1 cellular context compared by ENCODE assay signal in the genomic region with DNA sequence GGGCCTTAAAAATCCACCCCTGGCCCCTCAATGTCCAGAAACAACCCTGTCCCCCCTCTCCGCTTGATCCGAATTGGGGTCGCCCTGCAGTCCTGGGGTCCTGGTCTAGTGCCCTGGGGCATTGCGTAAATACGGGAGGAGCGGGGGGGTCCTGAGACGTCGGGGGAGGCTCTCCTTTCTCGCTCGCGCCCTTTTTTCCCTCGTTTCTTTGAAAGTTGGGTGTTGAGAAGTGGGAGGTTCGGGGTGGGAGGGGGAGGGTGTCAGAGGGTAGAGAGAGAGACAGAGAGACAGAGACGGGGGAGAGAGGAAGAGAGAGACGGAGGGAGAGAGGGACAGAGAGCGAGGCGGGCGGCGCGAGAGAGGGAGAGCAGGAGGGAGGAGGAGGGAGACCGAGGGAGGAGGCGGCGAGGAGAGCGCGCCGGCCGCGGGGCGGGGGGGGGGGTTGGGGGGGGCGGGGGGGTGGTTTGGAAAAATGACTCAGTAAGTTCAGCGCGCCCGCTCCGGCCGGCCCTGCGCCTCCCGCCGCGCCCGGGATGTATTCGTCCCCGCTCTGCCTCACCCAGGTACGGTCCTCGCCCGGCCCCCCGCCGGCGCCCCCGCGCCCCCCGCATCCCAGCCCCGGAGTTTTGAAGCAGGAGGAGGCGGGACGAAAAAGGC.
TF ChIP-seq lines count a peak whose summit lies in the region.

A gene (plus strand): TSS at position 480 of the 657 bp plus-strand sequence. CDS start 54 bp downstream, at position 534.

TF ChIP-seq in HEK293, 187 proteins besides CTCF, POLR2A, EP300 and RAD21 (continued from another document):
- TF ChIP-seq, protein P1, sequence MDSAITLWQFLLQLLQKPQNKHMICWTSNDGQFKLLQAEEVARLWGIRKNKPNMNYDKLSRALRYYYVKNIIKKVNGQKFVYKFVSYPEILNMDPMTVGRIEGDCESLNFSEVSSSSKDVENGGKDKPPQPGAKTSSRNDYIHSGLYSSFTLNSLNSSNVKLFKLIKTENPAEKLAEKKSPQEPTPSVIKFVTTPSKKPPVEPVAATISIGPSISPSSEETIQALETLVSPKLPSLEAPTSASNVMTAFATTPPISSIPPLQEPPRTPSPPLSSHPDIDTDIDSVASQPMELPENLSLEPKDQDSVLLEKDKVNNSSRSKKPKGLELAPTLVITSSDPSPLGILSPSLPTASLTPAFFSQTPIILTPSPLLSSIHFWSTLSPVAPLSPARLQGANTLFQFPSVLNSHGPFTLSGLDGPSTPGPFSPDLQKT (IDR thresholded peaks at IDR 0.05; ENCODE audit: borderline replicate concordance, low read depth, low read length), result no peak
- peak; percentile 37; the same call in 1 of the 2 replicates for TF ChIP-seq ZSCAN23 (tag by site-specific recombination; IDR thresholded peaks at IDR 0.05)
- TF ChIP-seq SP2 (tag by site-specific recombination; IDR thresholded peaks at IDR 0.05), result peak; percentile 62
- TF ChIP-seq ZBTB17 (tag by site-specific recombination; IDR thresholded peaks at IDR 0.05), result peak; percentile 18; the same call in 1 of the 2 replicates
- TF ChIP-seq ZNF664 (tag by site-specific recombination; IDR thresholded peaks at IDR 0.05), result no peak
- peak; percentile 48 for TF ChIP-seq ZNF629 (tag by site-specific recombination; IDR thresholded peaks at IDR 0.05)
- TF ChIP-seq ZNF610 (tag by site-specific recombination; IDR thresholded peaks at IDR 0.05; ENCODE audit: borderline replicate concordance), result peak; percentile 54; the same call in 1 of the 2 replicates
- TF ChIP-seq, protein P2, sequence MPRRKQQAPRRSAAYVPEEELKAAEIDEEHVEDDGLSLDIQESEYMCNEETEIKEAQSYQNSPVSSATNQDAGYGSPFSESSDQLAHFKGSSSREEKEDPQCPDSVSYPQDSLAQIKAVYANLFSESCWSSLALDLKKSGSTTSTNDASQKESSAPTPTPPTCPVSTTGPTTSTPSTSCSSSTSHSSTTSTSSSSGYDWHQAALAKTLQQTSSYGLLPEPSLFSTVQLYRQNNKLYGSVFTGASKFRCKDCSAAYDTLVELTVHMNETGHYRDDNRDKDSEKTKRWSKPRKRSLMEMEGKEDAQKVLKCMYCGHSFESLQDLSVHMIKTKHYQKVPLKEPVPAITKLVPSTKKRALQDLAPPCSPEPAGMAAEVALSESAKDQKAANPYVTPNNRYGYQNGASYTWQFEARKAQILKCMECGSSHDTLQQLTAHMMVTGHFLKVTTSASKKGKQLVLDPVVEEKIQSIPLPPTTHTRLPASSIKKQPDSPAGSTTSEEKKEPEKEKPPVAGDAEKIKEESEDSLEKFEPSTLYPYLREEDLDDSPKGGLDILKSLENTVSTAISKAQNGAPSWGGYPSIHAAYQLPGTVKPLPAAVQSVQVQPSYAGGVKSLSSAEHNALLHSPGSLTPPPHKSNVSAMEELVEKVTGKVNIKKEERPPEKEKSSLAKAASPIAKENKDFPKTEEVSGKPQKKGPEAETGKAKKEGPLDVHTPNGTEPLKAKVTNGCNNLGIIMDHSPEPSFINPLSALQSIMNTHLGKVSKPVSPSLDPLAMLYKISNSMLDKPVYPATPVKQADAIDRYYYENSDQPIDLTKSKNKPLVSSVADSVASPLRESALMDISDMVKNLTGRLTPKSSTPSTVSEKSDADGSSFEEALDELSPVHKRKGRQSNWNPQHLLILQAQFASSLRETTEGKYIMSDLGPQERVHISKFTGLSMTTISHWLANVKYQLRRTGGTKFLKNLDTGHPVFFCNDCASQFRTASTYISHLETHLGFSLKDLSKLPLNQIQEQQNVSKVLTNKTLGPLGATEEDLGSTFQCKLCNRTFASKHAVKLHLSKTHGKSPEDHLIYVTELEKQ (tag by site-specific recombination; IDR thresholded peaks at IDR 0.05; ENCODE audit: borderline replicate concordance), result no peak
- TF ChIP-seq MZF1 (tag by site-specific recombination; IDR thresholded peaks at IDR 0.05; ENCODE audit: borderline replicate concordance), result no peak
- TF ChIP-seq GLI2 (tag by site-specific recombination; IDR thresholded peaks at IDR 0.05; ENCODE audit: borderline replicate concordance, low read depth), result no peak
- TF ChIP-seq, protein P3, sequence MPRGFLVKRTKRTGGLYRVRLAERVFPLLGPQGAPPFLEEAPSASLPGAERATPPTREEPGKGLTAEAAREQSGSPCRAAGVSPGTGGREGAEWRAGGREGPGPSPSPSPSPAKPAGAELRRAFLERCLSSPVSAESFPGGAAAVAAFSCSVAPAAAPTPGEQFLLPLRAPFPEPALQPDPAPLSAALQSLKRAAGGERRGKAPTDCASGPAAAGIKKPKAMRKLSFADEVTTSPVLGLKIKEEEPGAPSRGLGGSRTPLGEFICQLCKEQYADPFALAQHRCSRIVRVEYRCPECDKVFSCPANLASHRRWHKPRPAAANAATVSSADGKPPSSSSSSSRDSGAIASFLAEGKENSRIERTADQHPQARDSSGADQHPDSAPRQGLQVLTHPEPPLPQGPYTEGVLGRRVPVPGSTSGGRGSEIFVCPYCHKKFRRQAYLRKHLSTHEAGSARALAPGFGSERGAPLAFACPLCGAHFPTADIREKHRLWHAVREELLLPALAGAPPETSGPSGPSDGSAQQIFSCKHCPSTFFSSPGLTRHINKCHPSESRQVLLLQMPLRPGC (tag by site-specific recombination; IDR thresholded peaks at IDR 0.05), result peak; percentile 29; the same call in 1 of the 2 replicates
- TF ChIP-seq, protein P4, sequence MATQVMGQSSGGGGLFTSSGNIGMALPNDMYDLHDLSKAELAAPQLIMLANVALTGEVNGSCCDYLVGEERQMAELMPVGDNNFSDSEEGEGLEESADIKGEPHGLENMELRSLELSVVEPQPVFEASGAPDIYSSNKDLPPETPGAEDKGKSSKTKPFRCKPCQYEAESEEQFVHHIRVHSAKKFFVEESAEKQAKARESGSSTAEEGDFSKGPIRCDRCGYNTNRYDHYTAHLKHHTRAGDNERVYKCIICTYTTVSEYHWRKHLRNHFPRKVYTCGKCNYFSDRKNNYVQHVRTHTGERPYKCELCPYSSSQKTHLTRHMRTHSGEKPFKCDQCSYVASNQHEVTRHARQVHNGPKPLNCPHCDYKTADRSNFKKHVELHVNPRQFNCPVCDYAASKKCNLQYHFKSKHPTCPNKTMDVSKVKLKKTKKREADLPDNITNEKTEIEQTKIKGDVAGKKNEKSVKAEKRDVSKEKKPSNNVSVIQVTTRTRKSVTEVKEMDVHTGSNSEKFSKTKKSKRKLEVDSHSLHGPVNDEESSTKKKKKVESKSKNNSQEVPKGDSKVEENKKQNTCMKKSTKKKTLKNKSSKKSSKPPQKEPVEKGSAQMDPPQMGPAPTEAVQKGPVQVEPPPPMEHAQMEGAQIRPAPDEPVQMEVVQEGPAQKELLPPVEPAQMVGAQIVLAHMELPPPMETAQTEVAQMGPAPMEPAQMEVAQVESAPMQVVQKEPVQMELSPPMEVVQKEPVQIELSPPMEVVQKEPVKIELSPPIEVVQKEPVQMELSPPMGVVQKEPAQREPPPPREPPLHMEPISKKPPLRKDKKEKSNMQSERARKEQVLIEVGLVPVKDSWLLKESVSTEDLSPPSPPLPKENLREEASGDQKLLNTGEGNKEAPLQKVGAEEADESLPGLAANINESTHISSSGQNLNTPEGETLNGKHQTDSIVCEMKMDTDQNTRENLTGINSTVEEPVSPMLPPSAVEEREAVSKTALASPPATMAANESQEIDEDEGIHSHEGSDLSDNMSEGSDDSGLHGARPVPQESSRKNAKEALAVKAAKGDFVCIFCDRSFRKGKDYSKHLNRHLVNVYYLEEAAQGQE (tag by site-specific recombination; IDR thresholded peaks at IDR 0.05), result no peak
- peak; percentile 67; the same call in 1 of the 2 replicates for TF ChIP-seq KLF16 (tag by site-specific recombination; IDR thresholded peaks at IDR 0.05)
- TF ChIP-seq, protein P5, sequence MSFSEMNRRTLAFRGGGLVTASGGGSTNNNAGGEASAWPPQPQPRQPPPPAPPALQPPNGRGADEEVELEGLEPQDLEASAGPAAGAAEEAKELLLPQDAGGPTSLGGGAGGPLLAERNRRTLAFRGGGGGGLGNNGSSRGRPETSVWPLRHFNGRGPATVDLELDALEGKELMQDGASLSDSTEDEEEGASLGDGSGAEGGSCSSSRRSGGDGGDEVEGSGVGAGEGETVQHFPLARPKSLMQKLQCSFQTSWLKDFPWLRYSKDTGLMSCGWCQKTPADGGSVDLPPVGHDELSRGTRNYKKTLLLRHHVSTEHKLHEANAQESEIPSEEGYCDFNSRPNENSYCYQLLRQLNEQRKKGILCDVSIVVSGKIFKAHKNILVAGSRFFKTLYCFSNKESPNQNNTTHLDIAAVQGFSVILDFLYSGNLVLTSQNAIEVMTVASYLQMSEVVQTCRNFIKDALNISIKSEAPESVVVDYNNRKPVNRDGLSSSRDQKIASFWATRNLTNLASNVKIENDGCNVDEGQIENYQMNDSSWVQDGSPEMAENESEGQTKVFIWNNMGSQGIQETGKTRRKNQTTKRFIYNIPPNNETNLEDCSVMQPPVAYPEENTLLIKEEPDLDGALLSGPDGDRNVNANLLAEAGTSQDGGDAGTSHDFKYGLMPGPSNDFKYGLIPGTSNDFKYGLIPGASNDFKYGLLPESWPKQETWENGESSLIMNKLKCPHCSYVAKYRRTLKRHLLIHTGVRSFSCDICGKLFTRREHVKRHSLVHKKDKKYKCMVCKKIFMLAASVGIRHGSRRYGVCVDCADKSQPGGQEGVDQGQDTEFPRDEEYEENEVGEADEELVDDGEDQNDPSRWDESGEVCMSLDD (tag by site-specific recombination; IDR thresholded peaks at IDR 0.05), result peak; percentile 81
- TF ChIP-seq, protein P6, sequence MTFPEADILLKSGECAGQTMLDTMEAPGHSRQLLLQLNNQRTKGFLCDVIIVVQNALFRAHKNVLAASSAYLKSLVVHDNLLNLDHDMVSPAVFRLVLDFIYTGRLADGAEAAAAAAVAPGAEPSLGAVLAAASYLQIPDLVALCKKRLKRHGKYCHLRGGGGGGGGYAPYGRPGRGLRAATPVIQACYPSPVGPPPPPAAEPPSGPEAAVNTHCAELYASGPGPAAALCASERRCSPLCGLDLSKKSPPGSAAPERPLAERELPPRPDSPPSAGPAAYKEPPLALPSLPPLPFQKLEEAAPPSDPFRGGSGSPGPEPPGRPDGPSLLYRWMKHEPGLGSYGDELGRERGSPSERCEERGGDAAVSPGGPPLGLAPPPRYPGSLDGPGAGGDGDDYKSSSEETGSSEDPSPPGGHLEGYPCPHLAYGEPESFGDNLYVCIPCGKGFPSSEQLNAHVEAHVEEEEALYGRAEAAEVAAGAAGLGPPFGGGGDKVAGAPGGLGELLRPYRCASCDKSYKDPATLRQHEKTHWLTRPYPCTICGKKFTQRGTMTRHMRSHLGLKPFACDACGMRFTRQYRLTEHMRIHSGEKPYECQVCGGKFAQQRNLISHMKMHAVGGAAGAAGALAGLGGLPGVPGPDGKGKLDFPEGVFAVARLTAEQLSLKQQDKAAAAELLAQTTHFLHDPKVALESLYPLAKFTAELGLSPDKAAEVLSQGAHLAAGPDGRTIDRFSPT (tag by site-specific recombination; IDR thresholded peaks at IDR 0.05), result peak; percentile 56; the same call in 1 of the 2 replicates
- no peak for TF ChIP-seq ZNF830 (tag by site-specific recombination; IDR thresholded peaks at IDR 0.05; ENCODE audit: low read depth)
- TF ChIP-seq PRDM1 (tag by site-specific recombination; IDR thresholded peaks at IDR 0.05), result peak; percentile 88
- TF ChIP-seq ZNF23 (tag by site-specific recombination; IDR thresholded peaks at IDR 0.05; ENCODE audit: borderline replicate concordance), result no peak
- TF ChIP-seq ZFP69B (tag by site-specific recombination; IDR thresholded peaks at IDR 0.05), result 0 out of 2 replicates have a peak, but pooled peaks have one; percentile 12
- TF ChIP-seq, protein P7, sequence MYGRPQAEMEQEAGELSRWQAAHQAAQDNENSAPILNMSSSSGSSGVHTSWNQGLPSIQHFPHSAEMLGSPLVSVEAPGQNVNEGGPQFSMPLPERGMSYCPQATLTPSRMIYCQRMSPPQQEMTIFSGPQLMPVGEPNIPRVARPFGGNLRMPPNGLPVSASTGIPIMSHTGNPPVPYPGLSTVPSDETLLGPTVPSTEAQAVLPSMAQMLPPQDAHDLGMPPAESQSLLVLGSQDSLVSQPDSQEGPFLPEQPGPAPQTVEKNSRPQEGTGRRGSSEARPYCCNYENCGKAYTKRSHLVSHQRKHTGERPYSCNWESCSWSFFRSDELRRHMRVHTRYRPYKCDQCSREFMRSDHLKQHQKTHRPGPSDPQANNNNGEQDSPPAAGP (tag by site-specific recombination; IDR thresholded peaks at IDR 0.05), result peak; percentile 70
- TF ChIP-seq ZBTB7A (tag by site-specific recombination; IDR thresholded peaks at IDR 0.05; ENCODE audit: low read depth), result peak; percentile 86
- no peak for TF ChIP-seq ZNF239 (tag by site-specific recombination; IDR thresholded peaks at IDR 0.05)
- TF ChIP-seq, protein P8, sequence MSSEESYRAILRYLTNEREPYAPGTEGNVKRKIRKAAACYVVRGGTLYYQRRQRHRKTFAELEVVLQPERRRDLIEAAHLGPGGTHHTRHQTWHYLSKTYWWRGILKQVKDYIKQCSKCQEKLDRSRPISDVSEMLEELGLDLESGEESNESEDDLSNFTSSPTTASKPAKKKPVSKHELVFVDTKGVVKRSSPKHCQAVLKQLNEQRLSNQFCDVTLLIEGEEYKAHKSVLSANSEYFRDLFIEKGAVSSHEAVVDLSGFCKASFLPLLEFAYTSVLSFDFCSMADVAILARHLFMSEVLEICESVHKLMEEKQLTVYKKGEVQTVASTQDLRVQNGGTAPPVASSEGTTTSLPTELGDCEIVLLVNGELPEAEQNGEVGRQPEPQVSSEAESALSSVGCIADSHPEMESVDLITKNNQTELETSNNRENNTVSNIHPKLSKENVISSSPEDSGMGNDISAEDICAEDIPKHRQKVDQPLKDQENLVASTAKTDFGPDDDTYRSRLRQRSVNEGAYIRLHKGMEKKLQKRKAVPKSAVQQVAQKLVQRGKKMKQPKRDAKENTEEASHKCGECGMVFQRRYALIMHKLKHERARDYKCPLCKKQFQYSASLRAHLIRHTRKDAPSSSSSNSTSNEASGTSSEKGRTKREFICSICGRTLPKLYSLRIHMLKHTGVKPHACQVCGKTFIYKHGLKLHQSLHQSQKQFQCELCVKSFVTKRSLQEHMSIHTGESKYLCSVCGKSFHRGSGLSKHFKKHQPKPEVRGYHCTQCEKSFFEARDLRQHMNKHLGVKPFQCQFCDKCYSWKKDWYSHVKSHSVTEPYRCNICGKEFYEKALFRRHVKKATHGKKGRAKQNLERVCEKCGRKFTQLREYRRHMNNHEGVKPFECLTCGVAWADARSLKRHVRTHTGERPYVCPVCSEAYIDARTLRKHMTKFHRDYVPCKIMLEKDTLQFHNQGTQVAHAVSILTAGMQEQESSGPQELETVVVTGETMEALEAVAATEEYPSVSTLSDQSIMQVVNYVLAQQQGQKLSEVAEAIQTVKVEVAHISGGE (tag by site-specific recombination; conservative IDR thresholded peaks at IDR 0.05; ENCODE audit: low read depth), result no peak
- peak; percentile 45 for TF ChIP-seq GLIS2 (tag by site-specific recombination; IDR thresholded peaks at IDR 0.05)
